ENCODE assay signal across 16 cellular contexts in the genomic region with DNA sequence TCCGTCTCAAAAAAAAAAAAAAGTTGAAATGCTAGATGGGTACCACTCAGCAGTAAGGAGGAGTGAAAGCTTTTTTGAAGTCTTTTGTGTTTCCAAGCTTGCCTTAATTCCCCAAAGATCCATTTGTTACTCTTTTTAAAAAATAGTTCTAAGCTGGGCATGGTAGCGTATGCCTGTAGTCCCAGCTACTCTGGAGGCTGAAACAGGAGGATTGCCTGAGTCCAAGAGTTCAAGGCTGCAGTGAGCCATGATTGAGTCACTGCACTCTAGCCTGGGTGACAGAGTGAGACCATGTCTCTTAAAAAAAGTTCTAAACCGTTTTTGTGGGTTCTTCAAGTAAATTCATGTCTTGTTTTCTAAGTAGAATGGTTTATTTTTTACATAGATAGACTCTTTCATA.
"Had no signal": no experiment of that assay in that cellular context is flagged by ENCODE, and none has a peak within 500 bp of the region (broad histone marks: within the 10 kb centered on the region; RNA-seq: fewer than 3 reads in every experiment).

No MANE protein-coding gene starts in this region.

- H3K9me3 ChIP-seq: esophagus squamous epithelium, left ventricle myocardium inferior, lower lobe of right lung, suprapubic skin, thyroid gland had no signal

- H3K27ac ChIP-seq: esophagus squamous epithelium, foreskin keratinocyte, left ventricle myocardium inferior, lower lobe of right lung, suprapubic skin, thyroid gland had no signal

- H3K27me3 ChIP-seq: esophagus squamous epithelium, foreskin keratinocyte, suprapubic skin, thyroid gland had no signal

- ATAC-seq: foreskin keratinocyte; left cardiac atrium; lower lobe of right lung; natural killer cell; stimulated activated effector memory CD8-positive, alpha-beta T cell treated with anti-CD3 and anti-CD28 coated beads, Interleukin-12 subunit alpha, Interleukin-12 subunit beta, amount 100 ng/mL, for 72 hours; stimulated activated naive CD8-positive, alpha-beta T cell treated with anti-CD3 and anti-CD28 coated beads, Interleukin-15, Interleukin-2, amounts not matched to agents 100 U/mL and 50 U/mL, for 24 hours had no signal

- H3K4me2 ChIP-seq: smooth muscle cell had no signal

- H3K36me3 ChIP-seq: esophagus squamous epithelium, left ventricle myocardium inferior, lower lobe of right lung, suprapubic skin, thyroid gland had no signal

- H3K4me3 ChIP-seq: esophagus squamous epithelium, left ventricle myocardium inferior, lower lobe of right lung, smooth muscle cell, suprapubic skin, thyroid gland had no signal

- DNase-seq: esophagus squamous epithelium; foreskin keratinocyte; kidney; left cardiac atrium; left ventricle myocardium inferior; lower lobe of right lung; natural killer cell; posterior cingulate gyrus; stimulated activated CD4-positive, alpha-beta T cell treated with anti-CD3 and anti-CD28 coated beads, Interleukin-2, amount 100 ng/mL, for 48 hours; stimulated activated CD8-positive, alpha-beta memory T cell treated with anti-CD3 and anti-CD28 coated beads, Interleukin-4, amount 100 ng/mL, for 48 hours; stimulated activated naive CD8-positive, alpha-beta T cell treated with anti-CD3 and anti-CD28 coated beads, Interleukin-15, Interleukin-2, amounts not matched to agents 100 U/mL and 50 U/mL, for 24 hours; thyroid gland had no signal

- FAIRE-seq: kidney, urothelium cell line had no signal
